Comparison of ENCODE assay signal across 9 cellular contexts in the genomic region with DNA sequence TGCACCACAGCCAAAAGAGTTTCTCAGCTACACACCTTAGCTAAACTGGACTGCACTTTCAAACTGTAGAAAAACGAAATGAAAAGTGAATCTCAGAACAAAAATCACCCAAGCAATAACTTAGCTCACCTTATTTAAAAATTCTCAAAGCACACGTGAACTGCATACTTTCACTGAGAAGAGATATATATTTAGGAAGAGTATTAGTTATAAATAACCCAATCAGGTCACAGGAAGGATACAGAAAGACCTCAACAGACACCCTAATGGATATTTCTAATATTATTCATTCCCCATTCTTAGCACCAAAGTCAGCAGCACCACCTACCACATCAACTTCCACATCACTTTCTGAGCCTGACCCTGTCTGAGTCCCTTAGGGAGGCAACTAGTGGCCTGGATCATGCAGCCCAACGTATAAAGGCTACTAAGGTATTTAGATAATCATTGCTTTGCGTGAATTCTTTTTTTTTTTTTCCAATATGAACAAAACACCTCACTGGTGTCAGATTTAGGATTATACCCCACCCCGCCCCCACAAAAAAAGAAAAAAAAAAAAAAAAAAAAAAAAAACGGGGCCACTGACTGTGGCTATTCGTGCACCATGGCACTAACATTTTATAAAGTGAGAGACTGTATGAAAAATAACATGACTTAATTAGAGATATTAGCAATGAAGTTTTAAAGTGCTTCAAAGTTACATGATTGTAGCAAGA. TPM values are rescaled to one million over a fixed set of nuclear protein-coding genes. Genes with fewer than 3 reads are reported as not detected.
DNase-seq lines count a peak whose midpoint lies in the region; ATAC-seq, FAIRE-seq and TF ChIP-seq lines count a peak whose summit lies in the region.
"Had no signal": no experiment of that assay in that cellular context is flagged by ENCODE, and none has a peak within 500 bp of the region (broad histone marks: within the 10 kb centered on the region; RNA-seq: fewer than 3 reads in every experiment).

No MANE protein-coding gene starts in this region.

- 28 to 33% methylated on average over 7 of the region's 7 CpGs for WGBS in pancreas, 2 donors

- TF ChIP-seq CTCF in AG04450 (IDR thresholded peaks at IDR 0.05; ENCODE audit: low read depth, low read length) (no peak), bronchial epithelial cell (IDR thresholded peaks at IDR 0.05; ENCODE audit: insufficient read depth, low read length, severe bottlenecking) (no peak), pancreas (IDR thresholded peaks at IDR 0.05) (no peak)

- intact Hi-C loops in pancreas (cut with DNase I), result no loop called here

- no peaks in the 10 kb centered on the region for H3K27me3 ChIP-seq in AG04450 (ENCODE audit: control insufficient read depth, insufficient read depth, low read length)
- no peaks in the 10 kb centered on the region for H3K27me3 ChIP-seq in bronchial epithelial cell (ENCODE audit: control insufficient read depth, insufficient read depth, low read length)
- H3K27me3 ChIP-seq in neuron (ENCODE audit: insufficient read depth, low read length), result no peaks in the 10 kb centered on the region
- H3K27me3 ChIP-seq in pancreas, result no peaks in the 10 kb centered on the region

- H3K27ac ChIP-seq in AG04450 (ENCODE audit: low read depth, low read length) (no peak overlapping the region), pancreas (peak overlapping the region in 1 of 4 donors; percentile 99)

- no peak overlapping the region for H2AFZ ChIP-seq in neuron (ENCODE audit: low read depth, low read length)

- H3K9me3 ChIP-seq in AG04450 (ENCODE audit: control insufficient read depth, insufficient read depth, low read length), result no peaks in the 10 kb centered on the region
- H3K9me3 ChIP-seq in neuron (ENCODE audit: low read length), result no peaks in the 10 kb centered on the region
- H3K9me3 ChIP-seq in pancreas, result no peaks in the 10 kb centered on the region

- H3K36me3 ChIP-seq in bronchial epithelial cell (ENCODE audit: control insufficient read depth, insufficient read depth, low read length) (no peaks in the 10 kb centered on the region), neuron (ENCODE audit: insufficient read depth, low read length) (no peaks in the 10 kb centered on the region), pancreas (no peaks in the 10 kb centered on the region)

- FAIRE-seq in bronchial epithelial cell (lab: Jason Lieb, UNC) (no peak), pancreas (lab: Jason Lieb, UNC) (no peak)

- H3K4me3 ChIP-seq in AG04450 (ENCODE audit: low read depth, low read length), result peak overlapping the region; percentile 90
- H3K4me3 ChIP-seq in bronchial epithelial cell (ENCODE audit: low read depth, low read length), result peak overlapping the region; percentile 26
- peak overlapping the region; percentile 68 for H3K4me3 ChIP-seq in neuron (ENCODE audit: low read length)
- no peak overlapping the region for H3K4me3 ChIP-seq in pancreas
- H3K4me3 ChIP-seq: lung had no signal

- DNase-seq in AG04450 (ENCODE audit: low read depth, low spot score) (no peak), bronchial epithelial cell (ENCODE audit: low read depth) (peak; percentile 54), 8988T (no peak), amniotic stem cell (lab: John Stamatoyannopoulos, UW) (no peak), pancreas (no peak)

- ATAC-seq in GM18870 (IDR thresholded peaks at IDR 0.05; ENCODE audit: unreplicated experiment) (peak; percentile 31), HG03469 (IDR thresholded peaks at IDR 0.05; ENCODE audit: unreplicated experiment) (peak; percentile 24), pancreas (no peak)

- CTCF ChIA-PET in AG04450 (lab: Charles Lee), result interaction anchor here (1.5 kb wide), 1 partner anchor 132 kb away, joined by 6 read pairs; no protein-coding TSS in a partner anchor

- POLR2A ChIA-PET in AG04450 (lab: Yijun Ruan, JAX), result no interaction called here

- H3K4me1 ChIP-seq in neuron (ENCODE audit: insufficient read depth, low read length) (peaks cover 14% of the 10 kb centered on the region), pancreas (peaks cover 15 to 36% (median 17%) of the 10 kb centered on the region in 3 donors)

RNA-seq across cellular contexts. Expression of a gene that starts 2.6 kb away (rescaled TPM):
- polyA plus RNA-seq in AG04450 (2011; rRNA removed) (51.1 and 64.2 TPM in 2 replicates), pancreas (10 to 100 TPM; 13.1 to 18.1 TPM)
- polyA minus RNA-seq in AG04450 (2011; rRNA and poly(A)+ RNA removed), result 33.5 and 41.9 TPM in 2 replicates
- total RNA-seq in bronchial epithelial cell (61.1 and 81.0 TPM in 2 replicates), pancreas (10 to 100 TPM; 13.0 to 30.0 (median 19.2) TPM)

Comparison
In these comparisons a context has a peak if more than half of its experiments do, and no peak if none do; other contexts are left out.
1. H3K4me3 ChIP-seq: peak in AG04450 (single experiment), bronchial epithelial cell (single experiment) and neuron (single experiment); none in pancreas (0 of 4).
2. ATAC-seq: peak in GM18870 (single experiment) and HG03469 (single experiment); none in pancreas (0 of 4).